Comparison of ENCODE assay signal across 8 cellular contexts in the genomic region with DNA sequence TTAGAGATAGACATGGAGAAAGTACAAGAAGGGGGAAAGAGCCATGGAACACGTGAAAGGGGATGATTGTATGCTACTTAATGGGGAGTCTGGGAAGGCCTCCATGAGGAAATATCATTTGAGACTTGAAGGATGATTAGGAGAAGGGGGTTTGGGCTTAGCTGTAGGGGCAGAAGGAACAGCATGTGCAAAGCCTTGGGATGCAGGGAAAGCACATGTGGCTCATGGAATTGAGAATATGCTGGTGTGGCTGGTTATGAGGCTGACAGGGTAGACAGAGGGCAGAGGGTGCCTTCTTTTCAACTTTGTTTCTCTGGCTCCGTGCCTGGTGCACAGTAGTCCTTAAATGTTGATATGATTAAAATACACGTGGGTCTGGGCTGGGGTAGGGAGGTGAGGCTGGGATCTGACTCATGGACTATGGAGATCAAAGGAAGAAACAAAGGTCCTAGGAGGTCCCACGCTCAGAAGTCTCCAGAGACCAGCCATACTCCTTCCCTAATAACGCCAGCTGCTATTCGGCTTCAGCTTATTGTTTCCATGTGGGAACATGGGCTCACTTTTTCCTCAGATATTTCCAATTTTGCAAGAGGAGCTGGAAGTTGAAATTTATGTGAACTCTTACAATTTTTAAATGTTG. TPM values are rescaled to one million over a fixed set of nuclear protein-coding genes. Genes with fewer than 3 reads are reported as not detected.
DNase-seq lines count a peak whose midpoint lies in the region; ATAC-seq and TF ChIP-seq lines count a peak whose summit lies in the region.

No MANE protein-coding gene starts in this region.

- no peaks in the 10 kb centered on the region for H3K27me3 Mint-ChIP-seq in activated T-cell treated with anti-CD3 and anti-CD28 coated beads, Interleukin-2, amount 50 U/mL, for 72 hours (ENCODE audit: low read depth)

- peak overlapping the region; percentile 94 for H3K9ac ChIP-seq in iPS-20b (ENCODE audit: low read depth, low read length)

- H3K27ac Mint-ChIP-seq in activated T-cell treated with anti-CD3 and anti-CD28 coated beads, Interleukin-2, amount 50 U/mL, for 72 hours = peak overlapping the region; percentile 87
- H3K27ac Mint-ChIP-seq in activated naive CD4-positive, alpha-beta T cell treated with anti-CD3 and anti-CD28 coated beads, Interleukin-2, amount 50 U/mL, for 72 hours = peak overlapping the region; percentile 3 to 93

- H3K36me3 ChIP-seq in iPS-20b (ENCODE audit: insufficient read depth, low read depth, low read length) (no peaks in the 10 kb centered on the region; the same call in 1 of the 2 replicates), thoracic aorta (no peaks in the 10 kb centered on the region)

- H3K27me3 ChIP-seq in iPS-20b (ENCODE audit: insufficient read depth, low read length) (no peaks in the 10 kb centered on the region), thoracic aorta (replicated peaks; ENCODE audit: insufficient read depth) (no peaks in the 10 kb centered on the region)

- H3K9me3 Mint-ChIP-seq in activated T-cell treated with anti-CD3 and anti-CD28 coated beads, Interleukin-2, amount 50 U/mL, for 72 hours = no peaks in the 10 kb centered on the region
- H3K9me3 Mint-ChIP-seq in activated naive CD4-positive, alpha-beta T cell treated with anti-CD3 and anti-CD28 coated beads, Interleukin-2, amount 50 U/mL, for 72 hours = no peaks in the 10 kb centered on the region

- H3K36me3 Mint-ChIP-seq in activated T-cell treated with anti-CD3 and anti-CD28 coated beads, Interleukin-2, amount 50 U/mL, for 72 hours (ENCODE audit: insufficient read depth in 2 of 2) = peaks cover 3 to 4% of the 10 kb centered on the region in 2 donors
- H3K36me3 Mint-ChIP-seq in activated naive CD4-positive, alpha-beta T cell treated with anti-CD3 and anti-CD28 coated beads, Interleukin-2, amount 50 U/mL, for 72 hours = peaks cover 4 to 11% of the 10 kb centered on the region in 2 donors

- DNase-seq in activated T-cell treated with anti-CD3 and anti-CD28 coated beads, Interleukin-2, amount 50 U/mL, for 72 hours = no peak
- no peak for DNase-seq in activated T-cell treated with anti-CD3 and anti-CD28 coated beads, Interleukin-2, amount 50 U/mL, for 48 hours
- DNase-seq in activated naive CD4-positive, alpha-beta T cell treated with anti-CD3 and anti-CD28 coated beads, Interleukin-2, amount 50 U/mL, for 72 hours (ENCODE audit: low spot score in 2 of 2) = no peak
- no peak for DNase-seq in thoracic aorta (ENCODE audit: low spot score)
- no peak for DNase-seq in activated gamma-delta T cell (lab: John Stamatoyannopoulos, UW)

- peaks cover 27% of the 10 kb centered on the region for H3K4me1 Mint-ChIP-seq in activated T-cell treated with anti-CD3 and anti-CD28 coated beads, Interleukin-2, amount 50 U/mL, for 72 hours (ENCODE audit: low read depth)

- H3K27ac ChIP-seq in iPS-20b (ENCODE audit: low read length) (peak overlapping the region; percentile 31), thoracic aorta (no peak overlapping the region)

- no peak for ATAC-seq in activated T-cell treated with anti-CD3 and anti-CD28 coated beads, Interleukin-2, amount 50 U/mL, for 72 hours (replicated peaks in 1 of 2)
- no peak for ATAC-seq in activated naive CD4-positive, alpha-beta T cell treated with anti-CD3 and anti-CD28 coated beads, Interleukin-2, amount 50 U/mL, for 72 hours
- ATAC-seq in thoracic aorta (ENCODE audit: insufficient number of reproducible peaks, low FRiP score, low read depth) (no peak), GM21423 (IDR thresholded peaks at IDR 0.05; ENCODE audit: unreplicated experiment) (no peak), GM19397 (IDR thresholded peaks at IDR 0.05; ENCODE audit: unreplicated experiment) (no peak)

- H3K9me3 ChIP-seq in iPS-20b (ENCODE audit: insufficient read depth, low read depth, low read length) = peaks cover 3% of the 10 kb centered on the region; the same call in 1 of the 2 replicates
- H3K9me3 ChIP-seq in thoracic aorta = no peaks in the 10 kb centered on the region

- peak overlapping the region; percentile 91 for H3K4me3 ChIP-seq in iPS-20b (ENCODE audit: low read length)
- peak overlapping the region; percentile 98 for H3K4me3 ChIP-seq in thoracic aorta

- TF ChIP-seq CTCF in thoracic aorta (IDR thresholded peaks at IDR 0.05) = no peak

- H3K4me1 ChIP-seq in iPS-20b (ENCODE audit: insufficient read depth, low read length) = peaks cover 14% of the 10 kb centered on the region
- peaks cover 9 to 15% of the 10 kb centered on the region in 2 donors for H3K4me1 ChIP-seq in thoracic aorta (ENCODE audit: control insufficient read depth in 1 of 2, low read depth in 2 of 2)

- H3K4me3 Mint-ChIP-seq in activated T-cell treated with anti-CD3 and anti-CD28 coated beads, Interleukin-2, amount 50 U/mL, for 72 hours = peak overlapping the region; percentile 82 to 97

RNA-seq across cellular contexts. Expression of gene GTF2E1, which starts 1.1 kb away (rescaled TPM):
- total RNA-seq in activated T-cell treated with anti-CD3 and anti-CD28 coated beads, Interleukin-2, amount 50 U/mL, for 72 hours = 10 to 100 TPM; 15.9 to 24.1 TPM
- total RNA-seq in activated naive CD4-positive, alpha-beta T cell treated with anti-CD3 and anti-CD28 coated beads, Interleukin-2, amount 50 U/mL, for 72 hours = 10 to 100 TPM; 11.9 to 20.7 TPM
- 1 to 10 TPM; 6.6 to 6.8 TPM for total RNA-seq in thoracic aorta

RNA-seq across cellular contexts. Expression of gene RABL3, which starts 1.4 kb away (rescaled TPM):
- total RNA-seq in activated T-cell treated with anti-CD3 and anti-CD28 coated beads, Interleukin-2, amount 50 U/mL, for 72 hours = 10 to 100 TPM; 25.9 to 26.9 TPM
- total RNA-seq in activated naive CD4-positive, alpha-beta T cell treated with anti-CD3 and anti-CD28 coated beads, Interleukin-2, amount 50 U/mL, for 72 hours = 10 to 100 TPM; 24.5 to 53.4 TPM
- total RNA-seq in thoracic aorta = 10 to 100 TPM; 29.7 to 32.0 TPM
